21 cellular contexts compared by ENCODE assay signal in the genomic region with DNA sequence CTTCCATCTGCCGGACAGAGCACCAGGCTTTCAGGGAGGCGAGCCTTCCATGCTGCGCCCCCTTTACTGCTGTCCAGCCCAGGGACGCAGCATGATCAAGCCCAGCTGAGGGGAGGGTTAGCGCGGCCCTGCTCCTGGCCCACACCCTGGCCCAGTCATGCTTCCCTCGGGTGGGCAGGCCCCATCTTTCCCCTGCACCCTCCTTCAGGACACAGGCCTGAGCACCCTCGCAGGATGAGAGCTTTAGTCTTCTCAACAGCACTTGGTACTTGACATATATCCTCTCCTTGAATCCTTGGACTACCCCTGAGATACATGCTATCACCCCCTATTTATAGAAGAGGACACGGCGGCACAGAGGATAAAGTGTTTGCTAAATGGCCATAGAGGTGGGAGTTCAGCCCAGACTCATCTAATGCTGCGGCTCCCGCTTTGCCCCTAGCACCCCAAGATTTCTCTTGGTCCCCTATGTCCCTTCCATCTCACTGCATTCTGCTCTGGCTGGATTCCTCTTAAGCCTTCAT.
"Had no signal": no experiment of that assay in that cellular context is flagged by ENCODE, and none has a peak within 500 bp of the region (broad histone marks: within the 10 kb centered on the region; RNA-seq: fewer than 3 reads in every experiment).

No MANE protein-coding gene starts in this region.

- H3K27ac Mint-ChIP-seq: activated CD4-positive, alpha-beta memory T cell treated with anti-CD3 and anti-CD28 coated beads, Interleukin-2, amount 10 ng/mL, durations not matched to agents 7 days and 5 days; activated CD8-positive, alpha-beta memory T cell treated with anti-CD3 and anti-CD28 coated beads, Interleukin-2, amount 10 ng/mL, durations not matched to agents 7 days and 5 days; immature natural killer cell; T-helper 2 cell treated with Interferon-gamma antibody and Interleukin-4, amounts not matched to agents 5 μg/mL and 100 μg/mL, for 36 hours had no signal

- H3K4me1 Mint-ChIP-seq: activated CD4-positive, alpha-beta memory T cell treated with anti-CD3 and anti-CD28 coated beads, Interleukin-2, amount 10 ng/mL, durations not matched to agents 7 days and 5 days; activated CD8-positive, alpha-beta memory T cell treated with anti-CD3 and anti-CD28 coated beads, Interleukin-2, amount 10 ng/mL, durations not matched to agents 7 days and 5 days; immature natural killer cell had no signal

- H3K27ac ChIP-seq: SK-N-MC, thoracic aorta had no signal

- H3K27me3 Mint-ChIP-seq: activated CD4-positive, alpha-beta memory T cell treated with anti-CD3 and anti-CD28 coated beads, Interleukin-2, amount 10 ng/mL, durations not matched to agents 7 days and 5 days; activated CD8-positive, alpha-beta memory T cell treated with anti-CD3 and anti-CD28 coated beads, Interleukin-2, amount 10 ng/mL, durations not matched to agents 7 days and 5 days; naive thymus-derived CD8-positive, alpha-beta T cell had no signal

- H3K27me3 ChIP-seq: esophagus muscularis mucosa, gastroesophageal sphincter, heart right ventricle had no signal

- ATAC-seq: activated CD8-positive, alpha-beta memory T cell treated with anti-CD3 and anti-CD28 coated beads, Interleukin-2, amount 10 ng/mL, durations not matched to agents 7 days and 5 days; activated T-cell treated with anti-CD3 and anti-CD28 coated beads, Interleukin-2, amount 50 U/mL, for 4 hours; gastroesophageal sphincter; naive thymus-derived CD8-positive, alpha-beta T cell had no signal

- H3K9me3 ChIP-seq: esophagus muscularis mucosa, gastroesophageal sphincter, heart right ventricle, thoracic aorta had no signal

- DNase-seq: activated CD4-positive, alpha-beta memory T cell treated with anti-CD3 and anti-CD28 coated beads, Interleukin-2, amount 10 ng/mL, durations not matched to agents 7 days and 5 days; activated CD4-positive, alpha-beta T cell treated with anti-CD3 and anti-CD28 coated beads for 4 hours; activated CD8-positive, alpha-beta memory T cell treated with anti-CD3 and anti-CD28 coated beads, Interleukin-2, amount 10 ng/mL, durations not matched to agents 7 days and 5 days; activated naive CD4-positive, alpha-beta T cell treated with anti-CD3 and anti-CD28 coated beads, Interleukin-2, amount 50 U/mL, for 16 hours; activated T-cell treated with anti-CD3 and anti-CD28 coated beads, Interleukin-2, amount 50 U/mL, for 4 hours; amniotic stem cell; dermis blood vessel endothelial cell; effector memory CD4-positive, alpha-beta T cell; heart right ventricle; immature natural killer cell; kidney glomerular epithelial cell; mesendoderm; naive thymus-derived CD8-positive, alpha-beta T cell; nucleus accumbens; stimulated activated CD4-positive, alpha-beta T cell treated with anti-CD3 and anti-CD28 coated beads, Interleukin-4, amount 100 ng/mL, for 1 hour had no signal

- H3K4me3 ChIP-seq: esophagus muscularis mucosa, gastroesophageal sphincter, heart right ventricle, SK-N-MC, skin epidermis, thoracic aorta had no signal

- H3K4me1 ChIP-seq: gastroesophageal sphincter had no signal

- H3K4me3 Mint-ChIP-seq: activated CD4-positive, alpha-beta memory T cell treated with anti-CD3 and anti-CD28 coated beads, Interleukin-2, amount 10 ng/mL, durations not matched to agents 7 days and 5 days; activated CD8-positive, alpha-beta memory T cell treated with anti-CD3 and anti-CD28 coated beads, Interleukin-2, amount 10 ng/mL, durations not matched to agents 7 days and 5 days; activated T-cell treated with anti-CD3 and anti-CD28 coated beads, Interleukin-2, amount 50 U/mL, for 4 hours; immature natural killer cell; naive thymus-derived CD8-positive, alpha-beta T cell; T-helper 2 cell treated with Interferon-gamma antibody and Interleukin-4, amounts not matched to agents 5 μg/mL and 100 μg/mL, for 36 hours had no signal

- H3K9me3 Mint-ChIP-seq: activated CD4-positive, alpha-beta memory T cell treated with anti-CD3 and anti-CD28 coated beads, Interleukin-2, amount 10 ng/mL, durations not matched to agents 7 days and 5 days; activated T-cell treated with anti-CD3 and anti-CD28 coated beads, Interleukin-2, amount 50 U/mL, for 4 hours; immature natural killer cell; naive thymus-derived CD8-positive, alpha-beta T cell; T-helper 2 cell treated with Interferon-gamma antibody and Interleukin-4, amounts not matched to agents 5 μg/mL and 100 μg/mL, for 36 hours had no signal
